In genomic region chrX:40084471-40084870, GRCh38 we compare ENCODE assay signal across 11 cellular contexts. TPM values are rescaled to one million over a fixed set of nuclear protein-coding genes. Genes with fewer than 3 reads are reported as not detected.
DNase-seq lines count a peak whose midpoint lies in the region; ATAC-seq lines count a peak whose summit lies in the region.
"Had no signal": no experiment of that assay in that cellular context is flagged by ENCODE, and none has a peak within 500 bp of the region (broad histone marks: within the 10 kb centered on the region; RNA-seq: fewer than 3 reads in every experiment).

No MANE protein-coding gene starts in this region.

- ATAC-seq in stimulated activated naive CD8-positive, alpha-beta T cell treated with anti-CD3 and anti-CD28 coated beads, Interleukin-15, Interleukin-2, amounts not matched to agents 100 U/mL and 50 U/mL, for 24 hours = no peak
- ATAC-seq in GM21360 (IDR thresholded peaks at IDR 0.05; ENCODE audit: unreplicated experiment) = no peak
- ATAC-seq: left lobe of liver had no signal

- H3K27me3 Mint-ChIP-seq in stimulated activated naive CD8-positive, alpha-beta T cell treated with anti-CD3 and anti-CD28 coated beads, Interleukin-15, Interleukin-2, amounts not matched to agents 100 ng/mL and 50 ng/mL, for 24 hours = no peaks in the 10 kb centered on the region
- no peaks in the 10 kb centered on the region for H3K27me3 Mint-ChIP-seq in activated CD4-positive, alpha-beta memory T cell treated with anti-CD3 and anti-CD28 coated beads, Interleukin-2, amount 10 ng/mL, durations not matched to agents 7 days and 5 days
- H3K27me3 Mint-ChIP-seq in immature natural killer cell (ENCODE audit: low read depth in 3 of 3) = peaks cover 0 to 22% (median 6%) of the 10 kb centered on the region in 3 donors

- peak overlapping the region; percentile 65 for H3K4me3 Mint-ChIP-seq in stimulated activated naive CD8-positive, alpha-beta T cell treated with anti-CD3 and anti-CD28 coated beads, Interleukin-15, Interleukin-2, amounts not matched to agents 100 ng/mL and 50 ng/mL, for 24 hours
- peak overlapping the region; percentile 28 for H3K4me3 Mint-ChIP-seq in activated CD4-positive, alpha-beta memory T cell treated with anti-CD3 and anti-CD28 coated beads, Interleukin-2, amount 10 ng/mL, durations not matched to agents 7 days and 5 days
- peak overlapping the region; percentile 62 to 81 (median 67) for H3K4me3 Mint-ChIP-seq in immature natural killer cell

- POLR2A ChIA-PET in activated CD4-positive, alpha-beta memory T cell treated with anti-CD3 and anti-CD28 coated beads, Interleukin-2, amount 10 ng/mL, durations not matched to agents 7 days and 5 days (lab: Charles Lee) = interaction anchor here (1.2 kb wide), 1 partner anchor 90 kb away, joined by 4 read pairs; no protein-coding TSS in a partner anchor

- H3K4me1 Mint-ChIP-seq in stimulated activated naive CD8-positive, alpha-beta T cell treated with anti-CD3 and anti-CD28 coated beads, Interleukin-15, Interleukin-2, amounts not matched to agents 100 ng/mL and 50 ng/mL, for 24 hours (ENCODE audit: low read depth) = peaks cover 78% of the 10 kb centered on the region
- H3K4me1 Mint-ChIP-seq in activated CD4-positive, alpha-beta memory T cell treated with anti-CD3 and anti-CD28 coated beads, Interleukin-2, amount 10 ng/mL, durations not matched to agents 7 days and 5 days = peaks cover 62% of the 10 kb centered on the region
- H3K4me1 Mint-ChIP-seq in immature natural killer cell = peaks cover 39 to 58% of the 10 kb centered on the region in 2 donors

- no peak for DNase-seq in stimulated activated naive CD8-positive, alpha-beta T cell treated with anti-CD3 and anti-CD28 coated beads, Interleukin-15, Interleukin-2, amounts not matched to agents 100 U/mL and 50 U/mL, for 24 hours
- DNase-seq in activated CD4-positive, alpha-beta memory T cell treated with anti-CD3 and anti-CD28 coated beads, Interleukin-2, amount 10 ng/mL, durations not matched to agents 7 days and 5 days = no peak
- no peak for DNase-seq in immature natural killer cell
- no peak for DNase-seq in NCI-H510A (lab: John Stamatoyannopoulos, UW)
- DNase-seq in SHP77 (lab: John Stamatoyannopoulos, UW) = no peak
- DNase-seq in NCI-H1694 treated with DMSO at 0.1 percent for 48 hours (lab: John Stamatoyannopoulos, UW) = no peak
- DNase-seq: aorta, NCI-H524 had no signal

- no peaks in the 10 kb centered on the region for H3K9me3 Mint-ChIP-seq in stimulated activated naive CD8-positive, alpha-beta T cell treated with anti-CD3 and anti-CD28 coated beads, Interleukin-15, Interleukin-2, amounts not matched to agents 100 ng/mL and 50 ng/mL, for 24 hours
- H3K9me3 Mint-ChIP-seq in activated CD4-positive, alpha-beta memory T cell treated with anti-CD3 and anti-CD28 coated beads, Interleukin-2, amount 10 ng/mL, durations not matched to agents 7 days and 5 days = no peaks in the 10 kb centered on the region
- H3K9me3 Mint-ChIP-seq in immature natural killer cell = no peaks in the 10 kb centered on the region

- peak overlapping the region; percentile 36 for H3K27ac Mint-ChIP-seq in stimulated activated naive CD8-positive, alpha-beta T cell treated with anti-CD3 and anti-CD28 coated beads, Interleukin-15, Interleukin-2, amounts not matched to agents 100 ng/mL and 50 ng/mL, for 24 hours
- no peak overlapping the region for H3K27ac Mint-ChIP-seq in activated CD4-positive, alpha-beta memory T cell treated with anti-CD3 and anti-CD28 coated beads, Interleukin-2, amount 10 ng/mL, durations not matched to agents 7 days and 5 days
- peak overlapping the region in 1 of 6 donors; percentile 31 for H3K27ac Mint-ChIP-seq in immature natural killer cell

- CTCF ChIA-PET in activated CD4-positive, alpha-beta memory T cell treated with anti-CD3 and anti-CD28 coated beads, Interleukin-2, amount 10 ng/mL, durations not matched to agents 7 days and 5 days (lab: Charles Lee) = interaction anchor here (0.5 kb wide), 1 partner anchor 302 kb away, joined by 3 read pairs; no protein-coding TSS in a partner anchor

- H3K36me3 Mint-ChIP-seq in stimulated activated naive CD8-positive, alpha-beta T cell treated with anti-CD3 and anti-CD28 coated beads, Interleukin-15, Interleukin-2, amounts not matched to agents 100 ng/mL and 50 ng/mL, for 24 hours (ENCODE audit: low read depth) = no peaks in the 10 kb centered on the region
- H3K36me3 Mint-ChIP-seq in activated CD4-positive, alpha-beta memory T cell treated with anti-CD3 and anti-CD28 coated beads, Interleukin-2, amount 10 ng/mL, durations not matched to agents 7 days and 5 days (ENCODE audit: low read depth) = peaks cover 5% of the 10 kb centered on the region
- no peaks in the 10 kb centered on the region for H3K36me3 Mint-ChIP-seq in immature natural killer cell

RNA-seq across cellular contexts. Expression of gene BCOR, which starts 13.3 kb away (rescaled TPM):
- total RNA-seq in activated CD4-positive, alpha-beta memory T cell treated with anti-CD3 and anti-CD28 coated beads, Interleukin-2, amount 10 ng/mL, durations not matched to agents 7 days and 5 days = 10 to 100 TPM; 46.6 to 46.8 TPM
- polyA plus RNA-seq in immature natural killer cell = 1 to 10 TPM in 2 of 3 donors, not detected in 1; 3.4 to 7.2 TPM
